Comparison of ENCODE assay signal across 12 cellular contexts in genomic region chr4:153224474-153224873, GRCh38. TPM values are rescaled to one million over a fixed set of nuclear protein-coding genes. Genes with fewer than 3 reads are reported as not detected.
DNase-seq lines count a peak whose midpoint lies in the region; ATAC-seq and TF ChIP-seq lines count a peak whose summit lies in the region.
"Had no signal": no experiment of that assay in that cellular context is flagged by ENCODE, and none has a peak within 500 bp of the region (broad histone marks: within the 10 kb centered on the region; RNA-seq: fewer than 3 reads in every experiment).

No MANE protein-coding gene starts in this region.

- H3K4me3 ChIP-seq in GM23248 (peak overlapping the region; percentile 77), iPS-20b (ENCODE audit: low read length) (peak overlapping the region; percentile 80; the same call in 1 of the 2 replicates), stomach smooth muscle (ENCODE audit: low read length in 2 of 2) (peak overlapping the region; percentile 80 to 84)

- H3K36me3 ChIP-seq in GM23248 (ENCODE audit: low read depth) (no peaks in the 10 kb centered on the region; the same call in 1 of the 2 replicates), iPS-20b (ENCODE audit: insufficient read depth, low read depth, low read length) (no peaks in the 10 kb centered on the region), stomach smooth muscle (ENCODE audit: control insufficient read depth in 2 of 2, insufficient read depth in 2 of 2, low read length in 2 of 2) (no peaks in the 10 kb centered on the region)

- 51 to 63% methylated on average over 1 of the region's 1 CpG for WGBS in GM23248 (ENCODE audit: low coverage in 1 of 2, low lambda C conversion rate in 2 of 2, missing lambda C conversion rate in 2 of 2), 2 experiments

- in situ Hi-C loops in GM23248 (cut with MboI), result no loop called here

- no peak overlapping the region for H2AFZ ChIP-seq in GM23248

- ATAC-seq in WTC11 (no peak), GM21367 (IDR thresholded peaks at IDR 0.05; ENCODE audit: unreplicated experiment) (no peak)
- no peak for ATAC-seq in stimulated activated effector memory CD8-positive, alpha-beta T cell treated with anti-CD3 and anti-CD28 coated beads, Interleukin-12 subunit alpha, Interleukin-12 subunit beta, amount 100 ng/mL, for 72 hours

- no peak overlapping the region for H3K27ac Mint-ChIP-seq in WTC11
- no peak overlapping the region for H3K27ac Mint-ChIP-seq in stimulated activated effector memory CD8-positive, alpha-beta T cell treated with anti-CD3 and anti-CD28 coated beads, Interleukin-12 subunit alpha, Interleukin-12 subunit beta, amount 100 ng/mL, for 72 hours

- no peaks in the 10 kb centered on the region for H4K20me1 ChIP-seq in GM23248 (ENCODE audit: insufficient read depth)

- H3K4me1 Mint-ChIP-seq in WTC11, result peaks cover 44% of the 10 kb centered on the region
- no peaks in the 10 kb centered on the region for H3K4me1 Mint-ChIP-seq in stimulated activated effector memory CD8-positive, alpha-beta T cell treated with anti-CD3 and anti-CD28 coated beads, Interleukin-12 subunit alpha, Interleukin-12 subunit beta, amount 100 ng/mL, for 72 hours

- H3K79me2 ChIP-seq in GM23248 (ENCODE audit: insufficient read depth), result peaks cover 57% of the 10 kb centered on the region

- peaks cover 25% of the 10 kb centered on the region for H3K4me1 ChIP-seq in GM23248 (ENCODE audit: insufficient read depth)
- H3K4me1 ChIP-seq in iPS-20b (ENCODE audit: insufficient read depth, low read length), result peaks cover 9% of the 10 kb centered on the region; the same call in 1 of the 2 replicates
- peaks cover 13% of the 10 kb centered on the region for H3K4me1 ChIP-seq in stomach smooth muscle (ENCODE audit: control insufficient read depth, insufficient read depth, low read length)

- POLR2A ChIA-PET in WTC11 (lab: Charles Lee), result no interaction called here

- H3K4me3 Mint-ChIP-seq in WTC11, result peak overlapping the region; percentile 86; the same call in 1 of the 2 replicates
- H3K4me3 Mint-ChIP-seq in stimulated activated effector memory CD8-positive, alpha-beta T cell treated with anti-CD3 and anti-CD28 coated beads, Interleukin-12 subunit alpha, Interleukin-12 subunit beta, amount 100 ng/mL, for 72 hours, result no peak overlapping the region

- H3K9me3 ChIP-seq in GM23248 (ENCODE audit: low read depth) (no peaks in the 10 kb centered on the region), iPS-20b (ENCODE audit: insufficient read depth, low read depth, low read length) (no peaks in the 10 kb centered on the region; the same call in 1 of the 2 replicates), stomach smooth muscle (ENCODE audit: control insufficient read depth in 2 of 2, low read length in 2 of 2) (no peaks in the 10 kb centered on the region)

- H3K9ac ChIP-seq in GM23248 (no peak overlapping the region), iPS-20b (ENCODE audit: low read depth, low read length) (no peak overlapping the region), stomach smooth muscle (ENCODE audit: low read length in 2 of 2) (peak overlapping the region; percentile 81 to 86)

- peak overlapping the region; percentile 100 for H3K4me2 ChIP-seq in GM23248 (ENCODE audit: unreplicated experiment)

- CTCF ChIA-PET in WTC11 (lab: Charles Lee), result interaction anchor here (1.1 to 2.8 kb wide), 3 partner anchors 8 to 82 kb away, joined by 3 to 16 read pairs (median 8); no protein-coding TSS in a partner anchor

- H3F3A ChIP-seq in GM23248 (ENCODE audit: insufficient read depth), result peaks cover 27% of the 10 kb centered on the region

- H3K27ac ChIP-seq in GM23248 (no peak overlapping the region), iPS-20b (ENCODE audit: low read length) (no peak overlapping the region), stomach smooth muscle (ENCODE audit: low read length) (peak overlapping the region; percentile 87)
- H3K27ac ChIP-seq: VCaP had no signal

- no peak for TF ChIP-seq CTCF in WTC11 (IDR thresholded peaks at IDR 0.05)

- peaks cover 9% of the 10 kb centered on the region for H3K9me3 Mint-ChIP-seq in WTC11
- H3K9me3 Mint-ChIP-seq in stimulated activated effector memory CD8-positive, alpha-beta T cell treated with anti-CD3 and anti-CD28 coated beads, Interleukin-12 subunit alpha, Interleukin-12 subunit beta, amount 100 ng/mL, for 72 hours, result no peaks in the 10 kb centered on the region

- H3K27me3 Mint-ChIP-seq in WTC11 (ENCODE audit: low read depth), result peaks cover 22% of the 10 kb centered on the region

- no peaks in the 10 kb centered on the region for H3K9me2 ChIP-seq in GM23248 (ENCODE audit: insufficient read depth)

- H3K27me3 ChIP-seq in GM23248 (replicated peaks; ENCODE audit: insufficient read depth), result no peaks in the 10 kb centered on the region
- H3K27me3 ChIP-seq in iPS-20b (ENCODE audit: insufficient read depth, low read length), result peaks cover 31% of the 10 kb centered on the region
- no peaks in the 10 kb centered on the region for H3K27me3 ChIP-seq in stomach smooth muscle (ENCODE audit: control insufficient read depth in 1 of 2, insufficient read depth in 2 of 2, low read length in 2 of 2)

- peaks cover 11% of the 10 kb centered on the region for H3K36me3 Mint-ChIP-seq in WTC11
- no peaks in the 10 kb centered on the region for H3K36me3 Mint-ChIP-seq in stimulated activated effector memory CD8-positive, alpha-beta T cell treated with anti-CD3 and anti-CD28 coated beads, Interleukin-12 subunit alpha, Interleukin-12 subunit beta, amount 100 ng/mL, for 72 hours

- DNase-seq in GM23248, result no peak
- DNase-seq in WTC11 (ENCODE audit: low spot score), result no peak
- no peak for DNase-seq in stimulated activated CD4-positive, alpha-beta T cell treated with anti-CD3 and anti-CD28 coated beads, Interleukin-15, amount 100 ng/mL, for 24 hours
- DNase-seq in stimulated activated effector memory CD8-positive, alpha-beta T cell treated with anti-CD3 and anti-CD28 coated beads, Interleukin-12 subunit alpha, Interleukin-12 subunit beta, amount 100 ng/mL, for 72 hours (ENCODE audit: low spot score in 2 of 2), result no peak
- DNase-seq: kidney; NCI-H526 treated with DMSO at 0.1 percent for 48 hours; SHP77 treated with DMSO at 0.1 percent for 48 hours; stimulated activated naive CD4-positive, alpha-beta T cell had no signal

TF ChIP-seq in WTC11, 78 proteins besides CTCF, POLR2A, EP300 and RAD21:
- TF ChIP-seq CBFB (CRISPR knock-in tag; IDR thresholded peaks at IDR 0.05; ENCODE audit: low read depth) (no peak), GTF2I (CRISPR knock-in tag; conservative IDR thresholded peaks at IDR 0.05) (no peak), ZNF317 (CRISPR knock-in tag; IDR thresholded peaks at IDR 0.05; ENCODE audit: borderline replicate concordance, low read depth) (no peak), ZNF423 (CRISPR knock-in tag; IDR thresholded peaks at IDR 0.05) (no peak), IRF2 (CRISPR knock-in tag; IDR thresholded peaks at IDR 0.05; ENCODE audit: borderline replicate concordance, low read depth) (no peak), FOXK1 (CRISPR knock-in tag; IDR thresholded peaks at IDR 0.05) (no peak), NFATC4 (CRISPR knock-in tag; IDR thresholded peaks at IDR 0.05) (no peak), E2F5 (CRISPR knock-in tag; IDR thresholded peaks at IDR 0.05) (no peak)
- TF ChIP-seq, protein P1, sequence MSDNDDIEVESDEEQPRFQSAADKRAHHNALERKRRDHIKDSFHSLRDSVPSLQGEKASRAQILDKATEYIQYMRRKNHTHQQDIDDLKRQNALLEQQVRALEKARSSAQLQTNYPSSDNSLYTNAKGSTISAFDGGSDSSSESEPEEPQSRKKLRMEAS (CRISPR knock-in tag; IDR thresholded peaks at IDR 0.05), result no peak
- TF ChIP-seq, protein P2, sequence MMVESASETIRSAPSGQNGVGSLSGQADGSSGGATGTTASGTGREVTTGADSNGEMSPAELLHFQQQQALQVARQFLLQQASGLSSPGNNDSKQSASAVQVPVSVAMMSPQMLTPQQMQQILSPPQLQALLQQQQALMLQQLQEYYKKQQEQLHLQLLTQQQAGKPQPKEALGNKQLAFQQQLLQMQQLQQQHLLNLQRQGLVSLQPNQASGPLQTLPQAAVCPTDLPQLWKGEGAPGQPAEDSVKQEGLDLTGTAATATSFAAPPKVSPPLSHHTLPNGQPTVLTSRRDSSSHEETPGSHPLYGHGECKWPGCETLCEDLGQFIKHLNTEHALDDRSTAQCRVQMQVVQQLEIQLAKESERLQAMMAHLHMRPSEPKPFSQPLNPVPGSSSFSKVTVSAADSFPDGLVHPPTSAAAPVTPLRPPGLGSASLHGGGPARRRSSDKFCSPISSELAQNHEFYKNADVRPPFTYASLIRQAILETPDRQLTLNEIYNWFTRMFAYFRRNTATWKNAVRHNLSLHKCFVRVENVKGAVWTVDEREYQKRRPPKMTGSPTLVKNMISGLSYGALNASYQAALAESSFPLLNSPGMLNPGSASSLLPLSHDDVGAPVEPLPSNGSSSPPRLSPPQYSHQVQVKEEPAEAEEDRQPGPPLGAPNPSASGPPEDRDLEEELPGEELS (CRISPR knock-in tag; IDR thresholded peaks at IDR 0.05), result no peak

RNA-seq across cellular contexts. Expression of gene TRIM2, which starts 20.2 kb away (rescaled TPM):
- 26.4 and 32.4 TPM in 2 replicates for total RNA-seq in GM23248 (2014; rRNA removed; shearing (Covaris generic))
- polyA plus RNA-seq in GM23248 (2016; fragmentation: Nextera tagmentation; extraction: Ambion mirVana), result 10.7 and 12.3 TPM in 2 replicates
- total RNA-seq in WTC11 (2021), result 42.0 to 54.5 TPM (median 43.9 TPM) in 3 replicates

Comparison
In these comparisons a context has a peak if more than half of its experiments do, and no peak if none do; other contexts are left out.
1. H3K9ac ChIP-seq: peak in stomach smooth muscle (2 of 2); none in GM23248 (single experiment) and iPS-20b (single experiment).
2. Peak in every context shown above with its lines, with median percentiles within 50 percentile points of each other: H3K4me3 ChIP-seq.